12 cellular contexts compared by ENCODE assay signal in genomic region chr2:157620956-157621355, GRCh38. TPM values are rescaled to one million over a fixed set of nuclear protein-coding genes. Genes with fewer than 3 reads are reported as not detected.
A peak's percentile ranks its signal among the peaks of the same experiment; 100 is the strongest.
DNase-seq lines count a peak whose midpoint lies in the region; ATAC-seq and TF ChIP-seq lines count a peak whose summit lies in the region.
"Had no signal": no experiment of that assay in that cellular context is flagged by ENCODE, and none has a peak within 500 bp of the region (broad histone marks: within the 10 kb centered on the region; RNA-seq: fewer than 3 reads in every experiment).

No MANE protein-coding gene starts in this region.

- H3K27ac ChIP-seq in IMR-90 (ENCODE audit: insufficient read depth, low read length), result no peak overlapping the region
- H3K27ac ChIP-seq in colonic mucosa, result no peak overlapping the region
- H3K27ac ChIP-seq: BLaER1 treated with 17β-estradiol and CSF1 and Interleukin-3, amounts not matched to agents 10 nM and 100 nM had no signal

- no TSS peak for BruUV-seq in IMR-90 (replicated peaks; lab: Mats Ljungman, UMichigan)

- no peaks in the 10 kb centered on the region for H3K79me1 ChIP-seq in IMR-90 (ENCODE audit: low read depth in 1 of 2, low read length in 2 of 2)

- WGBS in IMR-90 (ENCODE audit: extremely low coverage in 2 of 2, insufficient read length in 1 of 2), 2 experiments, result no CpG with 5 or more reads among the region's 1 CpG

- H3K4ac ChIP-seq in IMR-90 (ENCODE audit: low read depth, low read length), result no peak overlapping the region

- H4K8ac ChIP-seq in IMR-90 (ENCODE audit: low read depth in 2 of 2, low read length in 2 of 2), result no peak overlapping the region

- H2BK20ac ChIP-seq in IMR-90 (ENCODE audit: low read depth, low read length), result no peak overlapping the region

- ATAC-seq in IMR-90 (ENCODE audit: low read depth), result peak; percentile 51
- ATAC-seq: PC-3 had no signal

- POLR2A ChIA-PET in IMR-90 (lab: Charles Lee; ENCODE audit: unreplicated experiment), result no interaction called here

- H3K36me3 ChIP-seq in IMR-90 (ENCODE audit: control insufficient read depth, insufficient read depth, low read length) (no peaks in the 10 kb centered on the region), skeletal muscle satellite cell (ENCODE audit: insufficient read depth, low read length) (no peaks in the 10 kb centered on the region), colonic mucosa (no peaks in the 10 kb centered on the region)
- H3K36me3 ChIP-seq: BLaER1 treated with 17β-estradiol and CSF1 and Interleukin-3, amounts not matched to agents 10 nM and 100 nM; HAP-1 had no signal

- no peaks in the 10 kb centered on the region for H3K9me1 ChIP-seq in IMR-90 (ENCODE audit: insufficient read depth, low read length)

- H3K23ac ChIP-seq in IMR-90 (ENCODE audit: low read depth, low read length), result no peak overlapping the region

- H3K56ac ChIP-seq in IMR-90 (ENCODE audit: extremely low read depth, insufficient read depth, low read length), result no peak overlapping the region

- no peak for TF ChIP-seq POLR2A in IMR-90 (IDR thresholded peaks at IDR 0.05; ENCODE audit: low read depth, low read length)

- no peak overlapping the region for H3K14ac ChIP-seq in IMR-90 (replicated peaks; ENCODE audit: low read depth, low read length)

- H3K27me3 ChIP-seq in IMR-90 (ENCODE audit: control insufficient read depth, insufficient read depth, low read length) (peaks cover 2% of the 10 kb centered on the region), skeletal muscle satellite cell (ENCODE audit: control insufficient read depth, insufficient read depth, low read length) (peaks cover 5% of the 10 kb centered on the region), colonic mucosa (no peaks in the 10 kb centered on the region)

- H2BK15ac ChIP-seq in IMR-90 (ENCODE audit: low read depth, low read length), result no peak overlapping the region

- H4K5ac ChIP-seq in IMR-90 (ENCODE audit: low read depth, low read length), result no peak overlapping the region

- dilution Hi-C loops in IMR-90 (cut with HindIII; ENCODE audit: low sequenced_read_pairs, unreplicated experiment), result no loop called here

- no peak overlapping the region for H2AFZ ChIP-seq in IMR-90 (replicated peaks; ENCODE audit: low read length, poor library complexity)

- TF ChIP-seq CTCF in IMR-90 (conservative IDR thresholded peaks at IDR 0.05; ENCODE audit: low read depth, low read length), result no peak
- TF ChIP-seq CTCF in fibroblast of mammary gland (conservative IDR thresholded peaks at IDR 0.05; ENCODE audit: control insufficient read depth, insufficient read depth, low read depth, low read length), result no peak
- TF ChIP-seq CTCF in colonic mucosa (IDR thresholded peaks at IDR 0.05), result no peak

- H3K4me1 ChIP-seq in IMR-90 (ENCODE audit: control insufficient read depth, insufficient read depth, low read length), result no peaks in the 10 kb centered on the region
- H3K4me1 ChIP-seq in skeletal muscle satellite cell (ENCODE audit: control insufficient read depth, insufficient read depth, low read length), result peaks cover 6% of the 10 kb centered on the region
- no peaks in the 10 kb centered on the region for H3K4me1 ChIP-seq in colonic mucosa
- H3K4me1 ChIP-seq: HAP-1 had no signal

- no peak overlapping the region for H2AK5ac ChIP-seq in IMR-90 (ENCODE audit: low read depth, low read length)

- H2AK9ac ChIP-seq in IMR-90 (replicated peaks; ENCODE audit: low read depth, low read length, poor library complexity), result no peak overlapping the region

- no peak overlapping the region for H3K18ac ChIP-seq in IMR-90 (ENCODE audit: low read depth, low read length)

- H3K9ac ChIP-seq in IMR-90 (ENCODE audit: low read depth, low read length), result no peak overlapping the region
- no peak overlapping the region for H3K9ac ChIP-seq in skeletal muscle satellite cell (ENCODE audit: low read depth, low read length)
- H3K9ac ChIP-seq in colonic mucosa (ENCODE audit: low read depth in 2 of 2, low read length in 2 of 2), result no peak overlapping the region
- H3K9ac ChIP-seq: BLaER1 treated with 17β-estradiol and CSF1 and Interleukin-3, amounts not matched to agents 10 nM and 100 nM had no signal

- in situ Hi-C loops in IMR-90 (cut with MboI; ENCODE audit: low sequenced_read_pairs), result no loop called here

- no peaks in the 10 kb centered on the region for H4K20me1 ChIP-seq in IMR-90 (ENCODE audit: insufficient read depth, low read length)
- H4K20me1 ChIP-seq: BLaER1 treated with 17β-estradiol and CSF1 and Interleukin-3, amounts not matched to agents 10 nM and 100 nM had no signal

- intact Hi-C loops in IMR-90 (cut with micrococcal nuclease) (no loop called here), colonic mucosa (cut with DNase I) (loop anchor here (10.0 kb wide), 1 partner anchor 126 kb away; no protein-coding TSS in a partner anchor)

- peak; percentile 20 for DNase-seq in EH (ENCODE audit: low read depth)
- peak; percentile 25 for DNase-seq in IMR-90
- peak; percentile 63 for DNase-seq in fibroblast of mammary gland (ENCODE audit: low read depth)
- no peak for DNase-seq in cerebellar cortex (ENCODE audit: low spot score)
- DNase-seq in DMS53 (lab: John Stamatoyannopoulos, UW), result no peak
- no peak for DNase-seq in colonic mucosa
- DNase-seq: NCI-H1092, NCI-H345, PC-3 had no signal

- TF ChIP-seq RAD21 in IMR-90 (IDR thresholded peaks at IDR 0.05; ENCODE audit: low read length), result no peak

- no peak overlapping the region for H2BK120ac ChIP-seq in IMR-90 (ENCODE audit: low read depth, low read length)

- H3K4me3 ChIP-seq in IMR-90 (ENCODE audit: insufficient read depth, low read depth, low read length), result no peak overlapping the region
- H3K4me3 ChIP-seq in fibroblast of mammary gland (ENCODE audit: control insufficient read depth, low read depth, low read length), result no peak overlapping the region
- H3K4me3 ChIP-seq in skeletal muscle satellite cell (ENCODE audit: low read length), result no peak overlapping the region
- H3K4me3 ChIP-seq in colonic mucosa, result no peak overlapping the region
- H3K4me3 ChIP-seq: BLaER1 treated with 17β-estradiol and CSF1 and Interleukin-3, amounts not matched to agents 10 nM and 100 nM; HAP-1 had no signal

- no peaks in the 10 kb centered on the region for H3K9me3 ChIP-seq in IMR-90 (ENCODE audit: control insufficient read depth, insufficient read depth, low read length)
- H3K9me3 ChIP-seq in skeletal muscle satellite cell (replicated peaks; ENCODE audit: low read length), result no peaks in the 10 kb centered on the region
- H3K9me3 ChIP-seq in colonic mucosa, result no peaks in the 10 kb centered on the region
- H3K9me3 ChIP-seq: HAP-1 had no signal

- no peak overlapping the region for H2BK5ac ChIP-seq in IMR-90 (ENCODE audit: low read depth, low read length, poor library complexity, severe bottlenecking)

- CTCF ChIA-PET in IMR-90 (lab: Yijun Ruan, JAX), result interaction anchor here (2.0 kb wide), 1 partner anchor 8 kb away, joined by 9 read pairs; the partner anchor contains the start of gene ACVR1C

- no peak overlapping the region for H4K91ac ChIP-seq in IMR-90 (ENCODE audit: insufficient read depth, low read depth, low read length)

- H3K4me2 ChIP-seq in IMR-90 (ENCODE audit: low read depth, low read length), result no peak overlapping the region
- H3K4me2 ChIP-seq in skeletal muscle satellite cell (ENCODE audit: low read length), result peak overlapping the region; percentile 31
- H3K4me2 ChIP-seq: BLaER1 treated with 17β-estradiol and CSF1 and Interleukin-3, amounts not matched to agents 10 nM and 100 nM had no signal

TF ChIP-seq in IMR-90, 13 proteins besides CTCF, POLR2A, EP300 and RAD21:
- TF ChIP-seq CEBPB (IDR thresholded peaks at IDR 0.05; ENCODE audit: low read depth, low read length) (no peak), USF2 (IDR thresholded peaks at IDR 0.05; ENCODE audit: low read depth, low read length) (no peak), RFX5 (IDR thresholded peaks at IDR 0.05; ENCODE audit: low read depth, low read length) (no peak), MAFK (IDR thresholded peaks at IDR 0.05; ENCODE audit: low read depth, low read length) (no peak), MAZ (IDR thresholded peaks at IDR 0.05; ENCODE audit: borderline replicate concordance, low read depth, low read length) (no peak), BHLHE40 (IDR thresholded peaks at IDR 0.05; ENCODE audit: low read depth, low read length) (no peak), NFE2L2 (IDR thresholded peaks at IDR 0.05; ENCODE audit: low read depth, low read length) (no peak), SMC3 (IDR thresholded peaks at IDR 0.05; ENCODE audit: low read depth, low read length) (no peak), RCOR1 (IDR thresholded peaks at IDR 0.05; ENCODE audit: insufficient replicate concordance, low read length) (no peak)

RNA-seq across cellular contexts. Expression of gene ACVR1C, which starts 7.7 kb away (rescaled TPM):
- total RNA-seq in IMR-90 (2012; rRNA removed) (0.18 and 0.28 TPM in 2 replicates), colonic mucosa (10 to 100 TPM in 1 of 2 donors, 1 to 10 TPM in 1; 5.7 to 18.2 TPM)
- 0.01 and 0.07 TPM in 2 replicates for polyA plus RNA-seq in IMR-90 (2012; rRNA removed)
- polyA plus RNA-seq in IMR-90 (2012; cell fraction: cytosol; rRNA removed), result 0.01 TPM in 1 of 2 replicates, not detected in the other
- 0.01 and 0.10 TPM in 2 replicates for polyA plus RNA-seq in IMR-90 (2012; cell fraction: nucleus; rRNA removed; ENCODE audit: low replicate concordance)
- total RNA-seq in skeletal muscle satellite cell (2012; rRNA removed), result under 0.01 and 0.25 TPM in 2 replicates

Comparison
In these comparisons a context has a peak if more than half of its experiments do, and no peak if none do; other contexts are left out.
1. DNase-seq: peak in EH (single experiment), IMR-90 (single experiment) and fibroblast of mammary gland (single experiment); none in cerebellar cortex (single experiment), DMS53 (single experiment) and colonic mucosa (single experiment).